8 cellular contexts compared by ENCODE assay signal in genomic region chr10:132685121-132685891, GRCh38.
A peak's percentile ranks its signal among the peaks of the same experiment; 100 is the strongest.
DNase-seq lines count a peak whose midpoint lies in the region; FAIRE-seq and TF ChIP-seq lines count a peak whose summit lies in the region.

No MANE protein-coding gene starts in this region.

- H3K56ac ChIP-seq in mesendoderm (ENCODE audit: low read length) = no peak overlapping the region

- H3K4me3 ChIP-seq in PC-9 (peak overlapping the region; percentile 44), fibroblast of mammary gland (ENCODE audit: control insufficient read depth, low read depth, low read length) (no peak overlapping the region), neuronal stem cell (ENCODE audit: low read length in 2 of 2) (no peak overlapping the region), mesendoderm (ENCODE audit: low read length) (no peak overlapping the region)

- no CpG with 5 or more reads among the region's 32 CpGs for WGBS in neuronal stem cell (ENCODE audit: extremely low coverage in 2 of 2, insufficient read length in 2 of 2, insufficient replicate concordance in 1 of 2), 2 donors
- WGBS in mesendoderm (ENCODE audit: extremely low coverage, insufficient coverage, low lambda C conversion rate) = no CpG with 5 or more reads among the region's 32 CpGs

- no peaks in the 10 kb centered on the region for H3K36me3 Mint-ChIP-seq in activated T-helper 1 cell treated with anti-CD3 and anti-CD28 coated beads, Interleukin-12 subunit alpha, Interleukin-12 subunit beta, Interleukin-2, Interleukin-4 antibody, amounts not matched to agents 30 ng/mL and 10 ng/mL and 1 ng/mL, durations not matched to agents 14 hours and 24 hours and 36 hours (ENCODE audit: low read depth)

- H2BK12ac ChIP-seq in neuronal stem cell (ENCODE audit: low read length) = no peak overlapping the region

- no TSS peak for BruUV-seq in PC-9 (replicated peaks; lab: Mats Ljungman, UMichigan)

- peak overlapping the region; percentile 98 for H3K27ac ChIP-seq in PC-9
- H3K27ac ChIP-seq in neuronal stem cell (replicated peaks; ENCODE audit: low read length) = no peak overlapping the region
- H3K27ac ChIP-seq in mesendoderm (ENCODE audit: low read depth, low read length) = no peak overlapping the region

- CTCF ChIA-PET in PC-9 (lab: Charles Lee) = no interaction called here

- POLR2A ChIA-PET in PC-9 (lab: Charles Lee; ENCODE audit: unreplicated experiment) = interaction anchor here (0.6 kb wide), 2 partner anchors 18 to 274 kb away, joined by 3 to 6 read pairs; no protein-coding TSS in a partner anchor

- no peak overlapping the region for H3K4me3 Mint-ChIP-seq in activated T-helper 1 cell treated with anti-CD3 and anti-CD28 coated beads, Interleukin-12 subunit alpha, Interleukin-12 subunit beta, Interleukin-2, Interleukin-4 antibody, amounts not matched to agents 30 ng/mL and 10 ng/mL and 1 ng/mL, durations not matched to agents 14 hours and 24 hours and 36 hours

- peak; percentile 82 for DNase-seq in H54 (ENCODE audit: insufficient read length, low spot score)
- peak; percentile 66 to 87 for DNase-seq in PC-9
- DNase-seq in fibroblast of mammary gland (ENCODE audit: low read depth) = peak; percentile 24
- no peak for DNase-seq in neuronal stem cell (ENCODE audit: low spot score)
- no peak for DNase-seq in SW 1271 (lab: John Stamatoyannopoulos, UW)
- DNase-seq in activated CD4-positive, alpha-beta T cell treated with anti-CD3 and anti-CD28 coated beads, Interleukin-2, amount 50 U/mL, for 4 hours = no peak
- DNase-seq in activated T-helper 1 cell treated with anti-CD3 and anti-CD28 coated beads, Interleukin-12 subunit alpha, Interleukin-12 subunit beta, Interleukin-2, Interleukin-4 antibody, amounts not matched to agents 30 ng/mL and 10 ng/mL and 1 ng/mL, durations not matched to agents 14 hours and 24 hours and 36 hours (ENCODE audit: low spot score) = no peak
- no peak for DNase-seq in mesendoderm

- H3F3A ChIP-seq in PC-9 (ENCODE audit: insufficient read depth, low read depth) = peaks cover 35% of the 10 kb centered on the region

- no peak for TF ChIP-seq POLR2A in H54 (IDR thresholded peaks at IDR 0.05; ENCODE audit: low read depth, low read length)

- H4K20me1 ChIP-seq in PC-9 (ENCODE audit: insufficient read depth) = no peaks in the 10 kb centered on the region

- H2BK5ac ChIP-seq in neuronal stem cell (ENCODE audit: low read length) (no peak overlapping the region), mesendoderm (ENCODE audit: low read length) (no peak overlapping the region)

- H3K27me3 ChIP-seq in PC-9 (ENCODE audit: insufficient read depth, low read depth) (no peaks in the 10 kb centered on the region), neuronal stem cell (ENCODE audit: control insufficient read depth in 3 of 3, insufficient read depth in 3 of 3, low read depth in 1 of 3, low read length in 3 of 3) (no peaks in the 10 kb centered on the region), mesendoderm (ENCODE audit: insufficient read depth, low read length, poor library complexity) (no peaks in the 10 kb centered on the region)

- H3K79me1 ChIP-seq in neuronal stem cell (ENCODE audit: low read depth, low read length) = peaks cover 3% of the 10 kb centered on the region
- H3K79me1 ChIP-seq in mesendoderm (ENCODE audit: low read length) = no peaks in the 10 kb centered on the region

- peak overlapping the region; percentile 59 for H3K14ac ChIP-seq in neuronal stem cell (ENCODE audit: low read length)

- H3K27me3 Mint-ChIP-seq in activated T-helper 1 cell treated with anti-CD3 and anti-CD28 coated beads, Interleukin-12 subunit alpha, Interleukin-12 subunit beta, Interleukin-2, Interleukin-4 antibody, amounts not matched to agents 30 ng/mL and 10 ng/mL and 1 ng/mL, durations not matched to agents 14 hours and 24 hours and 36 hours (ENCODE audit: insufficient read depth) = no peaks in the 10 kb centered on the region

- H3K4me1 ChIP-seq in PC-9 (replicated peaks; ENCODE audit: insufficient read depth) = peaks cover 32% of the 10 kb centered on the region
- H3K4me1 ChIP-seq in neuronal stem cell (ENCODE audit: control insufficient read depth in 2 of 2, insufficient read depth in 1 of 2, low read depth in 1 of 2, low read length in 2 of 2) = peaks cover 18 to 23% of the 10 kb centered on the region in 2 donors
- H3K4me1 ChIP-seq in mesendoderm (ENCODE audit: control insufficient read depth, low read depth, low read length) = no peaks in the 10 kb centered on the region

- H4K8ac ChIP-seq in neuronal stem cell (ENCODE audit: low read depth, low read length) (no peak overlapping the region), mesendoderm (ENCODE audit: low read depth, low read length) (no peak overlapping the region)

- no peak overlapping the region for H3K9ac ChIP-seq in neuronal stem cell (ENCODE audit: low read depth, low read length, poor library complexity)
- H3K9ac ChIP-seq in mesendoderm (ENCODE audit: low read length) = no peak overlapping the region

- H3K4me2 ChIP-seq in PC-9 (peak overlapping the region; percentile 87), neuronal stem cell (ENCODE audit: insufficient read depth, low read length, poor library complexity, severe bottlenecking) (no peak overlapping the region), mesendoderm (ENCODE audit: low read length) (no peak overlapping the region)

- no peaks in the 10 kb centered on the region for H3K9me3 Mint-ChIP-seq in activated T-helper 1 cell treated with anti-CD3 and anti-CD28 coated beads, Interleukin-12 subunit alpha, Interleukin-12 subunit beta, Interleukin-2, Interleukin-4 antibody, amounts not matched to agents 30 ng/mL and 10 ng/mL and 1 ng/mL, durations not matched to agents 14 hours and 24 hours and 36 hours

- intact Hi-C loops in PC-9 (cut with micrococcal nuclease; ENCODE audit: unreplicated experiment) = loop anchor here (2.0 kb wide), 1 partner anchor 19 kb away; no protein-coding TSS in a partner anchor
- intact Hi-C loops in activated T-helper 1 cell treated with anti-CD3 and anti-CD28 coated beads, Interleukin-12 subunit alpha, Interleukin-12 subunit beta, Interleukin-2, Interleukin-4 antibody, amounts not matched to agents 30 ng/mL and 10 ng/mL and 1 ng/mL, durations not matched to agents 14 hours and 24 hours and 36 hours (cut with micrococcal nuclease) = no loop called here

- no peak overlapping the region for H3K27ac Mint-ChIP-seq in activated T-helper 1 cell treated with anti-CD3 and anti-CD28 coated beads, Interleukin-12 subunit alpha, Interleukin-12 subunit beta, Interleukin-2, Interleukin-4 antibody, amounts not matched to agents 30 ng/mL and 10 ng/mL and 1 ng/mL, durations not matched to agents 14 hours and 24 hours and 36 hours

- TF ChIP-seq CTCF in PC-9 (conservative IDR thresholded peaks at IDR 0.05) (no peak), fibroblast of mammary gland (conservative IDR thresholded peaks at IDR 0.05; ENCODE audit: control insufficient read depth, insufficient read depth, low read depth, low read length) (no peak)

- H2AK5ac ChIP-seq in neuronal stem cell (ENCODE audit: low read depth, low read length) = peak overlapping the region; percentile 89
- no peak overlapping the region for H2AK5ac ChIP-seq in mesendoderm (ENCODE audit: low read length)

- H2BK15ac ChIP-seq in neuronal stem cell (ENCODE audit: low read length) (peak overlapping the region; percentile 33), mesendoderm (replicated peaks; ENCODE audit: low read depth) (no peak overlapping the region)

- H3K9me3 ChIP-seq in PC-9 (ENCODE audit: insufficient read depth, low read depth) (no peaks in the 10 kb centered on the region), neuronal stem cell (replicated peaks in 1 of 2; ENCODE audit: control insufficient read depth in 2 of 2, insufficient read depth in 1 of 2, low read depth in 1 of 2, low read length in 2 of 2) (peaks cover 0 to 3% of the 10 kb centered on the region in 2 donors)

- H3K23ac ChIP-seq in neuronal stem cell (ENCODE audit: low read depth, low read length, poor library complexity) (no peak overlapping the region), mesendoderm (ENCODE audit: low read length) (no peak overlapping the region)

- H3K79me2 ChIP-seq in PC-9 (ENCODE audit: low read depth) (no peaks in the 10 kb centered on the region), mesendoderm (ENCODE audit: control insufficient read depth, insufficient read depth, low read length) (no peaks in the 10 kb centered on the region)

- no peak for FAIRE-seq in H54 (lab: Jason Lieb, UNC)

- no peak overlapping the region for H4K91ac ChIP-seq in neuronal stem cell (ENCODE audit: low read depth, low read length, poor library complexity)

- H3K4ac ChIP-seq in neuronal stem cell (ENCODE audit: low read length) (no peak overlapping the region), mesendoderm (ENCODE audit: low read depth, low read length) (no peak overlapping the region)

- H3K9me2 ChIP-seq in PC-9 (ENCODE audit: insufficient read depth) = no peaks in the 10 kb centered on the region

- H4K5ac ChIP-seq in mesendoderm (ENCODE audit: low read length) = no peak overlapping the region

- H3K18ac ChIP-seq in neuronal stem cell (ENCODE audit: low read length) = peak overlapping the region; percentile 92
- no peak overlapping the region for H3K18ac ChIP-seq in mesendoderm (ENCODE audit: low read length)

- H2AFZ ChIP-seq in PC-9 (peak overlapping the region; percentile 69), neuronal stem cell (ENCODE audit: low read length) (peak overlapping the region; percentile 46)

- H3K36me3 ChIP-seq in PC-9 (ENCODE audit: low read depth) = no peaks in the 10 kb centered on the region
- H3K36me3 ChIP-seq in neuronal stem cell (replicated peaks in 1 of 2; ENCODE audit: control insufficient read depth in 2 of 2, insufficient read depth in 2 of 2, low read length in 2 of 2) = no peaks in the 10 kb centered on the region
- H3K36me3 ChIP-seq in mesendoderm (ENCODE audit: control insufficient read depth, insufficient read depth, low read length) = no peaks in the 10 kb centered on the region

- peaks cover 10% of the 10 kb centered on the region for H3K4me1 Mint-ChIP-seq in activated T-helper 1 cell treated with anti-CD3 and anti-CD28 coated beads, Interleukin-12 subunit alpha, Interleukin-12 subunit beta, Interleukin-2, Interleukin-4 antibody, amounts not matched to agents 30 ng/mL and 10 ng/mL and 1 ng/mL, durations not matched to agents 14 hours and 24 hours and 36 hours (ENCODE audit: low read depth)

- H2BK120ac ChIP-seq in neuronal stem cell (ENCODE audit: low read depth, low read length) (no peak overlapping the region), mesendoderm (ENCODE audit: low read depth, low read length) (no peak overlapping the region)

Comparison
In these comparisons a context has a peak if more than half of its experiments do, and no peak if none do; other contexts are left out.
1. DNase-seq: peak in H54 (single experiment), PC-9 (2 of 2) and fibroblast of mammary gland (single experiment); none in neuronal stem cell (single experiment), SW 1271 (0 of 2), activated CD4-positive, alpha-beta T cell treated with anti-CD3 and anti-CD28 coated beads, Interleukin-2, amount 50 U/mL, for 4 hours (0 of 2), activated T-helper 1 cell treated with anti-CD3 and anti-CD28 coated beads, Interleukin-12 subunit alpha, Interleukin-12 subunit beta, Interleukin-2, Interleukin-4 antibody, amounts not matched to agents 30 ng/mL and 10 ng/mL and 1 ng/mL, durations not matched to agents 14 hours and 24 hours and 36 hours (single experiment) and mesendoderm (single experiment).